ENCODE assay signal across 18 cellular contexts in the genomic region with DNA sequence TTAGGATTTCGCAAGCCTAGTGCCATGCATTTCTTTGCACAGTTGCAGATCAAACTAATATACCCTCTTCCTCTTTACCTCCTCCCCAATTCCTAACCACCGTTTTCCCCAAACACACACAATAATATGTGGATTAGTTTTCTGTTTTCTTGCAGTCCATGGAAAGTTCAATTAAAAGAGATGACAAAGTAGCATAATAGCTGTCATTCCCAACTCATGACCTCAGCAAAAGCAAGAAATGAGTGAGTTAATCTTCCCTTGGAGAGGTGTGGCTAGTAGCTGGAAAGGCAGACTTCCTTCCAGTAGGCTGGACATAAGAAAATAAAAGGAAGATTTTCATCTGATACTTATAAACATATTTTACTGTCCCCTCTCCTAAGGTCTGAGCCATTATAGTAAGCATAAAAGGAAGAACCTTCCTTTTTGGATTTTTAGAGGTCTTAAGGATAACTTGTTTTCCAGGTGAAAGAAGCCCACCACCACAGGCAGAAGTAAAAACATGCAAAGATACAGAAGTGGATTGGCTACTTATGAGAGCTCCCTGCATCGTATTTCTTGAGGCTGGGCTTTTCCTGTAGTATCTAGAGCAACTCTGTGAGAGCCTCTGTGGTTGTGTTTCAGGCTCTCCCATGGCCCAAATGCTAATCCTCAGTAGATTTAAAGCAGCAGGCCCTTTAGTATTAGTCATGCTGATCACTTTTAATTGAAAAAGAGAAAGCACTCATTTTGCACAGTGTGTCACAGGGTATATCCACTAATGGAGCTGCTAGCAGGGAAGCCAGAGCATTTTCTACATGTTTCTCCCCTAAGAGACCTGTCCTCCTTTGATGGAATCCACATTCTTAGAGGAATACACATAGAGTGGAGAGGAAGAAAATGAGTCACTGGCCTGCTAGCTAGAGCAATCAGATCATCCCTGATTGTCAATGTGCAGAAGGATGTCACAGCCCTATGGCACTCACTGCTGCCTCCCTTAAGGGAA.
DNase-seq lines count a peak whose midpoint lies in the region; ATAC-seq and TF ChIP-seq lines count a peak whose summit lies in the region.
"Had no signal": no experiment of that assay in that cellular context is flagged by ENCODE, and none has a peak within 500 bp of the region (broad histone marks: within the 10 kb centered on the region; RNA-seq: fewer than 3 reads in every experiment).

No MANE protein-coding gene starts in this region.

- H2BK120ac ChIP-seq in IMR-90 (ENCODE audit: low read depth, low read length): peak overlapping the region; percentile 49

- H3K27me3 ChIP-seq in IMR-90 (ENCODE audit: control insufficient read depth, insufficient read depth, low read length): no peaks in the 10 kb centered on the region
- H3K27me3 ChIP-seq in muscle layer of duodenum (ENCODE audit: low read depth, low read length): no peaks in the 10 kb centered on the region
- H3K27me3 ChIP-seq: BE2C, heart left ventricle had no signal

- in situ Hi-C loops in IMR-90 (cut with MboI; ENCODE audit: low sequenced_read_pairs): no loop called here

- no peaks in the 10 kb centered on the region for H3K79me1 ChIP-seq in IMR-90 (ENCODE audit: low read depth in 1 of 2, low read length in 2 of 2)

- H4K5ac ChIP-seq in IMR-90 (ENCODE audit: low read depth, low read length): peak overlapping the region; percentile 59; the same call in 1 of the 2 replicates

- H3K4me1 ChIP-seq in IMR-90 (ENCODE audit: control insufficient read depth, insufficient read depth, low read length) (no peaks in the 10 kb centered on the region), muscle layer of duodenum (ENCODE audit: control insufficient read depth in 1 of 2, insufficient read depth in 2 of 2, low read length in 2 of 2) (peaks cover 0 to 5% of the 10 kb centered on the region in 2 donors)
- H3K4me1 ChIP-seq: BE2C, heart left ventricle had no signal

- no peak overlapping the region for H2BK20ac ChIP-seq in IMR-90 (ENCODE audit: low read depth, low read length)

- ATAC-seq in IMR-90 (ENCODE audit: low read depth) (peak; percentile 66), HG03039 (IDR thresholded peaks at IDR 0.05; ENCODE audit: unreplicated experiment) (no peak)
- ATAC-seq: heart left ventricle; stimulated activated naive CD8-positive, alpha-beta T cell treated with anti-CD3 and anti-CD28 coated beads, Interleukin-15, amount 100 ng/mL, for 72 hours had no signal

- peak overlapping the region in 1 of 2 experiments; percentile 17; a peak in 1 of 4 replicates for H4K8ac ChIP-seq in IMR-90 (ENCODE audit: low read depth in 2 of 2, low read length in 2 of 2)

- peak; percentile 90 for DNase-seq in AG10803 (ENCODE audit: low read depth)
- DNase-seq in IMR-90: peak; percentile 34
- peak; percentile 70 for DNase-seq in dedifferentiated amniotic fluid mesenchymal stem cell (ENCODE audit: extremely low spot score)
- no peak for DNase-seq in cortex of kidney (lab: John Stamatoyannopoulos, UW)
- no peak for DNase-seq in OCI-M1 (lab: John Stamatoyannopoulos, UW)
- DNase-seq in amygdala (lab: John Stamatoyannopoulos, UW): no peak
- DNase-seq: activated naive CD8-positive, alpha-beta T cell treated with anti-CD3 and anti-CD28 coated beads for 36 hours; BE2C; effector memory CD4-positive, alpha-beta T cell; GF-D8; heart left ventricle; NCI-H345; stimulated activated CD4-positive, alpha-beta T cell treated with anti-CD3 and anti-CD28 coated beads, Interleukin-4, amount 100 ng/mL, for 1 hour; stimulated activated naive CD8-positive, alpha-beta T cell treated with anti-CD3 and anti-CD28 coated beads, Interleukin-15, amount 100 ng/mL, for 72 hours; T-helper 9 cell had no signal

- POLR2A ChIA-PET in IMR-90 (lab: Charles Lee; ENCODE audit: unreplicated experiment): no interaction called here

- no peaks in the 10 kb centered on the region for H4K20me1 ChIP-seq in IMR-90 (ENCODE audit: insufficient read depth, low read length)

- H3K27ac ChIP-seq in IMR-90 (ENCODE audit: insufficient read depth, low read length) (no peak overlapping the region), muscle layer of duodenum (ENCODE audit: low read length) (peak overlapping the region; percentile 34)
- H3K27ac ChIP-seq: heart left ventricle had no signal

- intact Hi-C loops in IMR-90 (cut with micrococcal nuclease): no loop called here

- WGBS in IMR-90 (ENCODE audit: extremely low coverage in 2 of 2, insufficient read length in 1 of 2), 2 experiments: no CpG with 5 or more reads among the region's 3 CpGs

- H3K9me3 ChIP-seq in IMR-90 (ENCODE audit: control insufficient read depth, insufficient read depth, low read length): no peaks in the 10 kb centered on the region
- H3K9me3 ChIP-seq in muscle layer of duodenum (ENCODE audit: control insufficient read depth in 1 of 2, low read length in 2 of 2): no peaks in the 10 kb centered on the region
- H3K9me3 ChIP-seq: BE2C, heart left ventricle had no signal

- H3K4me3 ChIP-seq in AG10803 (ENCODE audit: low read length): no peak overlapping the region
- H3K4me3 ChIP-seq in IMR-90 (ENCODE audit: insufficient read depth, low read depth, low read length): no peak overlapping the region
- H3K4me3 ChIP-seq in muscle layer of duodenum (ENCODE audit: low read depth in 1 of 2, low read length in 2 of 2): no peak overlapping the region
- H3K4me3 ChIP-seq: heart left ventricle, lung had no signal

- no peak overlapping the region for H3K9ac ChIP-seq in IMR-90 (ENCODE audit: low read depth, low read length)

- no peak for TF ChIP-seq RAD21 in IMR-90 (IDR thresholded peaks at IDR 0.05; ENCODE audit: low read length)

- no peaks in the 10 kb centered on the region for H3K9me1 ChIP-seq in IMR-90 (ENCODE audit: insufficient read depth, low read length)

- TF ChIP-seq CTCF in AG10803 (conservative IDR thresholded peaks at IDR 0.05; ENCODE audit: low read length) (no peak), IMR-90 (conservative IDR thresholded peaks at IDR 0.05; ENCODE audit: low read depth, low read length) (no peak)

- no peak overlapping the region for H2AK9ac ChIP-seq in IMR-90 (replicated peaks; ENCODE audit: low read depth, low read length, poor library complexity)

- CTCF ChIA-PET in IMR-90 (lab: Yijun Ruan, JAX): interaction anchor here (0.8 to 1.0 kb wide), 2 partner anchors 9 to 23 kb away, joined by 3 to 4 read pairs; no protein-coding TSS in a partner anchor

- peak overlapping the region; percentile 18; the same call in 1 of the 2 replicates for H3K18ac ChIP-seq in IMR-90 (ENCODE audit: low read depth, low read length)

- no peak overlapping the region; the same call in 1 of the 2 replicates for H3K14ac ChIP-seq in IMR-90 (replicated peaks; ENCODE audit: low read depth, low read length)

- H2AFZ ChIP-seq in IMR-90 (replicated peaks; ENCODE audit: low read length, poor library complexity): no peak overlapping the region

- dilution Hi-C loops in IMR-90 (cut with HindIII; ENCODE audit: low sequenced_read_pairs, unreplicated experiment): no loop called here

- no peak overlapping the region for H3K23ac ChIP-seq in IMR-90 (ENCODE audit: low read depth, low read length)

- H3K4ac ChIP-seq in IMR-90 (ENCODE audit: low read depth, low read length): peak overlapping the region; percentile 1; the same call in 1 of the 2 replicates

- no peak overlapping the region for H2AK5ac ChIP-seq in IMR-90 (ENCODE audit: low read depth, low read length)

- peak overlapping the region; percentile 72 for H2BK5ac ChIP-seq in IMR-90 (ENCODE audit: low read depth, low read length, poor library complexity, severe bottlenecking)

- no peak overlapping the region; the same call in 1 of the 2 replicates for H4K91ac ChIP-seq in IMR-90 (ENCODE audit: insufficient read depth, low read depth, low read length)

- H3K36me3 ChIP-seq in IMR-90 (ENCODE audit: control insufficient read depth, insufficient read depth, low read length) (no peaks in the 10 kb centered on the region), muscle layer of duodenum (ENCODE audit: control insufficient read depth in 1 of 2, insufficient read depth in 2 of 2, low read length in 2 of 2) (no peaks in the 10 kb centered on the region)
- H3K36me3 ChIP-seq: BE2C, heart left ventricle had no signal

- no peak overlapping the region for H2BK15ac ChIP-seq in IMR-90 (ENCODE audit: low read depth, low read length)

- H3K56ac ChIP-seq in IMR-90 (ENCODE audit: extremely low read depth, insufficient read depth, low read length): peak overlapping the region; percentile 42; the same call in 1 of the 2 replicates

- peak overlapping the region; percentile 20; the same call in 1 of the 2 replicates for H3K4me2 ChIP-seq in IMR-90 (ENCODE audit: low read depth, low read length)

- no TSS peak for BruUV-seq in IMR-90 (replicated peaks; lab: Mats Ljungman, UMichigan)

- no peak for TF ChIP-seq POLR2A in IMR-90 (IDR thresholded peaks at IDR 0.05; ENCODE audit: low read depth, low read length)

TF ChIP-seq in IMR-90, 13 proteins besides CTCF, POLR2A, EP300 and RAD21:
- TF ChIP-seq CEBPB (IDR thresholded peaks at IDR 0.05; ENCODE audit: low read depth, low read length) (0 out of 2 replicates have a peak, but pooled peaks have one; percentile 16), USF2 (IDR thresholded peaks at IDR 0.05; ENCODE audit: low read depth, low read length) (no peak), FOS (IDR thresholded peaks at IDR 0.05; ENCODE audit: low read depth, low read length) (no peak)

Comparison
In these comparisons a context has a peak if more than half of its experiments do, and no peak if none do; other contexts are left out.
1. DNase-seq: peak in AG10803 (single experiment), IMR-90 (single experiment) and dedifferentiated amniotic fluid mesenchymal stem cell (single experiment); none in cortex of kidney (single experiment), OCI-M1 (single experiment) and amygdala (0 of 56).